16 cellular contexts compared by ENCODE assay signal in the genomic region with DNA sequence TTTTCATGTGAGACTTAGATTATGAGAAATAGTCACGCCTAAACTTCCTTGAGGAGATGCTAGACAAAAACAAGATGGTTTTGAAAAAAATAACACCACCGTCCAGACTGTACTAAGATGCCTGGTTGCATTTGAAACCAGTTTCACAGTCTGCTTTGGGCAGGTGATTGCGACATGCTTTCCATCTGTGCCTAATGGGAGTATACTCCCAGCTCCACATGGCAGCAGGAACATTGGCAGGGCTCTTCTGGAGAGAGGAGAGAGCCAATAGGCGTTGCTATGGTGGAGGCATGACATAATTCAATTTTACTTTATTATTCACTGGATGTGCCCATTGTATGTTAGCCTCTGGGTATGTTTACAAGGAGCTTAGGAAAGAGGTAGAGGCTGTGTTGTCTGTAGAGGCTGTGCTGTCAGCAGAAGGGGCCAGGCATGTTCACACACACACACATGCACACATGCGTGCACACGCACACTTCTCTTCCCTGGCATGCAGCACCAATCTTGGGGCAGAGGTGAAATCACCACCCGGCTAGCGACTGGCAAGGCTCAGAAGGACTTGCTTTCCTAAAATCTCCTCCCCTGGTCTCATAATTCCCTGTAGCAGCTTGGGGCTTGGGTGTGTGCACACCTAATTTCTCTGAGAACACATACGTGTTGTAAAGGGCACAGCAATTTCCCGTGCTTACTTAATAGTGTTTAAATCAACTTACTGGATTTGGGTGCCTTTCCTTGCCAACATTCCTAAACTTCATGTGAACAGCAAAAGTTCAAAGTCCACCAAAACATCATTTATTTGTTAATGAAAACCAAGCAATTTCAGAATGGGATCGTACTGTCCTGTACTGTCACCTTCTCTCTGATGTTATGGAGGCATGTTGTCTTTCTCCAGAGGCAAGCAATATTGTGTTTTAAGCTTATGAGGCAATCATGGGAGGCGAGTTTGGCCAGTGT.
A peak's percentile ranks its signal among the peaks of the same experiment; 100 is the strongest.
DNase-seq lines count a peak whose midpoint lies in the region; ATAC-seq and TF ChIP-seq lines count a peak whose summit lies in the region.
"Had no signal": no experiment of that assay in that cellular context is flagged by ENCODE, and none has a peak within 500 bp of the region (broad histone marks: within the 10 kb centered on the region; RNA-seq: fewer than 3 reads in every experiment).

No MANE protein-coding gene starts in this region.

- H3K27ac Mint-ChIP-seq in immature natural killer cell: peak overlapping the region in 1 of 6 donors; percentile 31
- H3K27ac Mint-ChIP-seq: activated CD4-positive, alpha-beta T cell treated with anti-CD3 and anti-CD28 coated beads, Interleukin-2, amount 10 ng/mL, durations not matched to agents 7 days and 5 days; nephron progenitor cell; type B pancreatic cell had no signal

- H3K27ac ChIP-seq in lower lobe of right lung: no peak overlapping the region
- H3K27ac ChIP-seq in vagina: no peak overlapping the region
- H3K27ac ChIP-seq: C4-2B had no signal

- H3K4me1 ChIP-seq in lower lobe of right lung (peaks cover 24% of the 10 kb centered on the region), vagina (peaks cover 31% of the 10 kb centered on the region)

- no peak for TF ChIP-seq POLR2A in vagina (IDR thresholded peaks at IDR 0.05)

- H3K36me3 Mint-ChIP-seq in immature natural killer cell: no peaks in the 10 kb centered on the region
- H3K36me3 Mint-ChIP-seq: type B pancreatic cell had no signal

- H3K9me3 ChIP-seq in lower lobe of right lung (no peaks in the 10 kb centered on the region), vagina (no peaks in the 10 kb centered on the region)

- H3K27me3 ChIP-seq in lower lobe of right lung (ENCODE audit: low read depth) (no peaks in the 10 kb centered on the region), vagina (no peaks in the 10 kb centered on the region)

- TF ChIP-seq CTCF in AG09309 (IDR thresholded peaks at IDR 0.05; ENCODE audit: control insufficient read depth, insufficient read depth, low read depth, low read length, missing control alignments) (no peak), LNCaP clone FGC (IDR thresholded peaks at IDR 0.05; ENCODE audit: control insufficient read depth, extremely low read depth, insufficient read depth) (no peak), epithelial cell of esophagus (IDR thresholded peaks at IDR 0.05; ENCODE audit: insufficient read depth, low read depth, low read length, missing control alignments) (no peak), lower lobe of right lung (IDR thresholded peaks at IDR 0.05) (no peak), vagina (IDR thresholded peaks at IDR 0.05) (no peak)

- H3K27me3 Mint-ChIP-seq in immature natural killer cell (ENCODE audit: low read depth in 3 of 3): peaks cover 0 to 2% (median 0%) of the 10 kb centered on the region in 3 donors
- H3K27me3 Mint-ChIP-seq: type B pancreatic cell had no signal

- H3K36me3 ChIP-seq in lower lobe of right lung: no peaks in the 10 kb centered on the region
- H3K36me3 ChIP-seq in vagina: no peaks in the 10 kb centered on the region

- ATAC-seq in lower lobe of right lung (peak; percentile 47 to 50), HG02884 (IDR thresholded peaks at IDR 0.05; ENCODE audit: unreplicated experiment) (no peak)

- no peak overlapping the region for H3K4me3 Mint-ChIP-seq in immature natural killer cell
- H3K4me3 Mint-ChIP-seq: activated CD4-positive, alpha-beta T cell treated with anti-CD3 and anti-CD28 coated beads, Interleukin-2, amount 10 ng/mL, durations not matched to agents 7 days and 5 days; nephron progenitor cell; type B pancreatic cell had no signal

- H3K4me1 Mint-ChIP-seq in immature natural killer cell: no peaks in the 10 kb centered on the region
- H3K4me1 Mint-ChIP-seq: activated CD4-positive, alpha-beta T cell treated with anti-CD3 and anti-CD28 coated beads, Interleukin-2, amount 10 ng/mL, durations not matched to agents 7 days and 5 days had no signal

- intact Hi-C loops in lower lobe of right lung (cut with DNase I) (no loop called here), vagina (cut with DNase I) (no loop called here)

- H3K4me3 ChIP-seq in AG09309 (ENCODE audit: control insufficient read depth, low read depth, low read length) (no peak overlapping the region), LNCaP clone FGC (ENCODE audit: low read depth, low read length) (no peak overlapping the region), epithelial cell of esophagus (ENCODE audit: low read length) (no peak overlapping the region), lower lobe of right lung (no peak overlapping the region), vagina (no peak overlapping the region)

- peaks cover 0 to 2% (median 0%) of the 10 kb centered on the region in 6 donors for H3K9me3 Mint-ChIP-seq in immature natural killer cell
- H3K9me3 Mint-ChIP-seq: activated CD4-positive, alpha-beta T cell treated with anti-CD3 and anti-CD28 coated beads, Interleukin-2, amount 10 ng/mL, durations not matched to agents 7 days and 5 days; nephron progenitor cell; type B pancreatic cell had no signal

- peak; percentile 61 for DNase-seq in AG09309 (ENCODE audit: low read depth)
- DNase-seq in LNCaP clone FGC (ENCODE audit: low read depth): peak; percentile 46
- DNase-seq in epithelial cell of esophagus (ENCODE audit: low read depth): peak; percentile 95
- no peak for DNase-seq in lower lobe of right lung
- DNase-seq in immature natural killer cell: no peak
- no peak for DNase-seq in putamen (ENCODE audit: low spot score)
- no peak for DNase-seq in vagina (ENCODE audit: extremely low spot score in 2 of 2)
- DNase-seq: activated CD4-positive, alpha-beta T cell treated with anti-CD3 and anti-CD28 coated beads, Interleukin-2, amount 10 ng/mL, durations not matched to agents 7 days and 5 days; activated naive CD4-positive, alpha-beta T cell treated with anti-CD3 and anti-CD28 coated beads, Interleukin-2, amount 50 U/mL, for 16 hours; dermis blood vessel endothelial cell; NCI-H2227 treated with DMSO at 0.1 percent for 48 hours; nephron progenitor cell; stimulated activated CD4-positive, alpha-beta T cell treated with anti-CD3 and anti-CD28 coated beads, Interleukin-4, amount 100 ng/mL, for 1 hour had no signal

Comparison
In these comparisons a context has a peak if more than half of its experiments do, and no peak if none do; other contexts are left out.
1. DNase-seq: peak in AG09309 (single experiment), LNCaP clone FGC (single experiment) and epithelial cell of esophagus (single experiment); none in lower lobe of right lung (single experiment), immature natural killer cell (0 of 3), putamen (single experiment) and vagina (0 of 2).